1 cellular context compared by ENCODE assay signal in the genomic region with DNA sequence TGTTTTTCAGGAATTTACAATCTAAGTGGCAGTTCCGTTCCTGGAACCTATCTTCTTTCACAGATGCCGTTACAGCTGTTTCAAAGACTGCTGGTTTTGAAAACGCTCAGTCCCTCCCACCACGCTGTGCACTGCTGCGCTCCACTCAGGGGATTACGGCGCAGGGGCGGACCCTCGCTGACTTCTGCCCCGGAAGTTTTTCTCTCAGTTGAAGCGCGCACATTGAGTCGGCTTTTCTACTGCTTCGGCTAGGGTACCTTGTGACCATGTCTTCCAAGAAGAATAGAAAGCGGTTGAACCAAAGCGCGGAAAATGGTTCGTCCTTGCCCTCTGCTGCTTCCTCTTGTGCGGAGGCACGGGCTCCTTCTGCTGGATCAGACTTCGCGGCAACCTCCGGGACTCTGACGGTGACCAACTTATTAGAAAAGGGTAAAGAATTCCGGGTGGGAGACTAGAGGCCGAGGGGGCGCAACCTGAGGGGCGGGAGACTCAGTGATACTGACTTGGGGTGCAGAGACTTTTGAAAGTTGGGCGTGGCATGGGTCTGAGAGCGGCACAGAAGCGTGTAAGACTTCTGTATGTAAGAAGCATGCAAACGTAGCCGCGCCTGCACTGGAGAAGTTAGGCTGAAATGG.
TF ChIP-seq lines count a peak whose summit lies in the region.

No MANE protein-coding gene starts in this region.

TF ChIP-seq in SK-N-SH, 30 proteins besides CTCF, POLR2A, EP300 and RAD21 (continued from another document):
- TF ChIP-seq, protein P1, sequence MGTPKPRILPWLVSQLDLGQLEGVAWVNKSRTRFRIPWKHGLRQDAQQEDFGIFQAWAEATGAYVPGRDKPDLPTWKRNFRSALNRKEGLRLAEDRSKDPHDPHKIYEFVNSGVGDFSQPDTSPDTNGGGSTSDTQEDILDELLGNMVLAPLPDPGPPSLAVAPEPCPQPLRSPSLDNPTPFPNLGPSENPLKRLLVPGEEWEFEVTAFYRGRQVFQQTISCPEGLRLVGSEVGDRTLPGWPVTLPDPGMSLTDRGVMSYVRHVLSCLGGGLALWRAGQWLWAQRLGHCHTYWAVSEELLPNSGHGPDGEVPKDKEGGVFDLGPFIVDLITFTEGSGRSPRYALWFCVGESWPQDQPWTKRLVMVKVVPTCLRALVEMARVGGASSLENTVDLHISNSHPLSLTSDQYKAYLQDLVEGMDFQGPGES (IDR thresholded peaks at IDR 0.05; ENCODE audit: low read depth, low read length), result no peak
- TF ChIP-seq, protein P2, sequence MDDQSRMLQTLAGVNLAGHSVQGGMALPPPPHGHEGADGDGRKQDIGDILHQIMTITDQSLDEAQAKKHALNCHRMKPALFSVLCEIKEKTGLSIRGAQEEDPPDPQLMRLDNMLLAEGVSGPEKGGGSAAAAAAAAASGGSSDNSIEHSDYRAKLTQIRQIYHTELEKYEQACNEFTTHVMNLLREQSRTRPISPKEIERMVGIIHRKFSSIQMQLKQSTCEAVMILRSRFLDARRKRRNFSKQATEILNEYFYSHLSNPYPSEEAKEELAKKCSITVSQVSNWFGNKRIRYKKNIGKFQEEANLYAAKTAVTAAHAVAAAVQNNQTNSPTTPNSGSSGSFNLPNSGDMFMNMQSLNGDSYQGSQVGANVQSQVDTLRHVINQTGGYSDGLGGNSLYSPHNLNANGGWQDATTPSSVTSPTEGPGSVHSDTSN (IDR thresholded peaks at IDR 0.05), result no peak
- TF ChIP-seq, protein P3, sequence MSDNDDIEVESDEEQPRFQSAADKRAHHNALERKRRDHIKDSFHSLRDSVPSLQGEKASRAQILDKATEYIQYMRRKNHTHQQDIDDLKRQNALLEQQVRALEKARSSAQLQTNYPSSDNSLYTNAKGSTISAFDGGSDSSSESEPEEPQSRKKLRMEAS (IDR thresholded peaks at IDR 0.05; ENCODE audit: low read depth), result peak; percentile 89
- no peak for TF ChIP-seq EZH2phosphoT487 (IDR thresholded peaks at IDR 0.05; ENCODE audit: borderline replicate concordance, low read depth)
- peak; percentile 88 for TF ChIP-seq CHD2 (IDR thresholded peaks at IDR 0.05; ENCODE audit: low read length, partially characterized antibody)
- TF ChIP-seq POLR2AphosphoS5 (IDR thresholded peaks at IDR 0.05; ENCODE audit: low read depth, low read length), result peak; percentile 72
- TF ChIP-seq, protein P4, sequence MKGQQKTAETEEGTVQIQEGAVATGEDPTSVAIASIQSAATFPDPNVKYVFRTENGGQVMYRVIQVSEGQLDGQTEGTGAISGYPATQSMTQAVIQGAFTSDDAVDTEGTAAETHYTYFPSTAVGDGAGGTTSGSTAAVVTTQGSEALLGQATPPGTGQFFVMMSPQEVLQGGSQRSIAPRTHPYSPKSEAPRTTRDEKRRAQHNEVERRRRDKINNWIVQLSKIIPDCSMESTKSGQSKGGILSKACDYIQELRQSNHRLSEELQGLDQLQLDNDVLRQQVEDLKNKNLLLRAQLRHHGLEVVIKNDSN (IDR thresholded peaks at IDR 0.05; ENCODE audit: borderline replicate concordance, low read depth), result no peak; the same call in 1 of the 2 replicates
- no peak for TF ChIP-seq NFIC (IDR thresholded peaks at IDR 0.05; ENCODE audit: borderline replicate concordance)
- no peak for TF ChIP-seq JUND (IDR thresholded peaks at IDR 0.05)
- TF ChIP-seq, protein P5, sequence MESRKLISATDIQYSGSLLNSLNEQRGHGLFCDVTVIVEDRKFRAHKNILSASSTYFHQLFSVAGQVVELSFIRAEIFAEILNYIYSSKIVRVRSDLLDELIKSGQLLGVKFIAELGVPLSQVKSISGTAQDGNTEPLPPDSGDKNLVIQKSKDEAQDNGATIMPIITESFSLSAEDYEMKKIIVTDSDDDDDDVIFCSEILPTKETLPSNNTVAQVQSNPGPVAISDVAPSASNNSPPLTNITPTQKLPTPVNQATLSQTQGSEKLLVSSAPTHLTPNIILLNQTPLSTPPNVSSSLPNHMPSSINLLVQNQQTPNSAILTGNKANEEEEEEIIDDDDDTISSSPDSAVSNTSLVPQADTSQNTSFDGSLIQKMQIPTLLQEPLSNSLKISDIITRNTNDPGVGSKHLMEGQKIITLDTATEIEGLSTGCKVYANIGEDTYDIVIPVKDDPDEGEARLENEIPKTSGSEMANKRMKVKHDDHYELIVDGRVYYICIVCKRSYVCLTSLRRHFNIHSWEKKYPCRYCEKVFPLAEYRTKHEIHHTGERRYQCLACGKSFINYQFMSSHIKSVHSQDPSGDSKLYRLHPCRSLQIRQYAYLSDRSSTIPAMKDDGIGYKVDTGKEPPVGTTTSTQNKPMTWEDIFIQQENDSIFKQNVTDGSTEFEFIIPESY (IDR thresholded peaks at IDR 0.05; ENCODE audit: borderline replicate concordance, low read depth), result no peak
- TF ChIP-seq, protein P6, sequence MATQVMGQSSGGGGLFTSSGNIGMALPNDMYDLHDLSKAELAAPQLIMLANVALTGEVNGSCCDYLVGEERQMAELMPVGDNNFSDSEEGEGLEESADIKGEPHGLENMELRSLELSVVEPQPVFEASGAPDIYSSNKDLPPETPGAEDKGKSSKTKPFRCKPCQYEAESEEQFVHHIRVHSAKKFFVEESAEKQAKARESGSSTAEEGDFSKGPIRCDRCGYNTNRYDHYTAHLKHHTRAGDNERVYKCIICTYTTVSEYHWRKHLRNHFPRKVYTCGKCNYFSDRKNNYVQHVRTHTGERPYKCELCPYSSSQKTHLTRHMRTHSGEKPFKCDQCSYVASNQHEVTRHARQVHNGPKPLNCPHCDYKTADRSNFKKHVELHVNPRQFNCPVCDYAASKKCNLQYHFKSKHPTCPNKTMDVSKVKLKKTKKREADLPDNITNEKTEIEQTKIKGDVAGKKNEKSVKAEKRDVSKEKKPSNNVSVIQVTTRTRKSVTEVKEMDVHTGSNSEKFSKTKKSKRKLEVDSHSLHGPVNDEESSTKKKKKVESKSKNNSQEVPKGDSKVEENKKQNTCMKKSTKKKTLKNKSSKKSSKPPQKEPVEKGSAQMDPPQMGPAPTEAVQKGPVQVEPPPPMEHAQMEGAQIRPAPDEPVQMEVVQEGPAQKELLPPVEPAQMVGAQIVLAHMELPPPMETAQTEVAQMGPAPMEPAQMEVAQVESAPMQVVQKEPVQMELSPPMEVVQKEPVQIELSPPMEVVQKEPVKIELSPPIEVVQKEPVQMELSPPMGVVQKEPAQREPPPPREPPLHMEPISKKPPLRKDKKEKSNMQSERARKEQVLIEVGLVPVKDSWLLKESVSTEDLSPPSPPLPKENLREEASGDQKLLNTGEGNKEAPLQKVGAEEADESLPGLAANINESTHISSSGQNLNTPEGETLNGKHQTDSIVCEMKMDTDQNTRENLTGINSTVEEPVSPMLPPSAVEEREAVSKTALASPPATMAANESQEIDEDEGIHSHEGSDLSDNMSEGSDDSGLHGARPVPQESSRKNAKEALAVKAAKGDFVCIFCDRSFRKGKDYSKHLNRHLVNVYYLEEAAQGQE (IDR thresholded peaks at IDR 0.05; ENCODE audit: low read depth, low read length), result peak; percentile 47; the same call in 1 of the 2 replicates
- TF ChIP-seq GATA2 (CRISPR knock-in tag; IDR thresholded peaks at IDR 0.05), result no peak
- TF ChIP-seq SMC3 (IDR thresholded peaks at IDR 0.05; ENCODE audit: low read depth, low read length), result no peak
- TF ChIP-seq RFX5 (IDR thresholded peaks at IDR 0.05; ENCODE audit: low read length), result no peak
- no peak for TF ChIP-seq FOXJ3 (CRISPR knock-in tag; IDR thresholded peaks at IDR 0.05)
- peak; percentile 94 for TF ChIP-seq MXI1 (IDR thresholded peaks at IDR 0.05; ENCODE audit: low read depth, low read length)
- TF ChIP-seq TAF1 (IDR thresholded peaks at IDR 0.05; ENCODE audit: borderline replicate concordance, low read depth, low read length), result peak; percentile 85
- TF ChIP-seq NRF1 (IDR thresholded peaks at IDR 0.05; ENCODE audit: low read depth, low read length), result no peak
- no peak for TF ChIP-seq FOSL2 (IDR thresholded peaks at IDR 0.05; ENCODE audit: borderline replicate concordance, low read depth)
TF ChIP-seq in SK-N-SH: peak in this region for 10.
